Comparison of ENCODE assay signal across 19 cellular contexts in genomic region chr20:40939667-40940066, GRCh38.
DNase-seq lines count a peak whose midpoint lies in the region; ATAC-seq, FAIRE-seq and TF ChIP-seq lines count a peak whose summit lies in the region.
"Had no signal": no experiment of that assay in that cellular context is flagged by ENCODE, and none has a peak within 500 bp of the region (broad histone marks: within the 10 kb centered on the region; RNA-seq: fewer than 3 reads in every experiment).

No MANE protein-coding gene starts in this region.

- H3K9ac ChIP-seq in Karpas-422 (ENCODE audit: low read length), result no peak overlapping the region
- H3K9ac ChIP-seq in HepG2 (ENCODE audit: insufficient read depth, low read depth, low read length), result no peak overlapping the region
- H3K9ac ChIP-seq: BLaER1 had no signal

- H3K4me1 ChIP-seq in Karpas-422 (ENCODE audit: low read length), result peaks cover 75% of the 10 kb centered on the region
- H3K4me1 ChIP-seq in esophagus muscularis mucosa, result no peaks in the 10 kb centered on the region
- H3K4me1 ChIP-seq in HepG2 (ENCODE audit: insufficient read depth, low read length), result no peaks in the 10 kb centered on the region

- no peak for TF ChIP-seq RAD21 in HepG2 (CRISPR knock-in tag; IDR thresholded peaks at IDR 0.05)

- no peak for TF ChIP-seq POLR2A in esophagus muscularis mucosa (IDR thresholded peaks at IDR 0.05; ENCODE audit: low read depth)
- TF ChIP-seq POLR2A in HepG2 (IDR thresholded peaks at IDR 0.05; ENCODE audit: insufficient read depth in 1 of 2, low read depth in 2 of 2, low read length in 2 of 2), result no peak

- FAIRE-seq in HepG2 (lab: Jason Lieb, UNC), result no peak
- FAIRE-seq: D721Med, G401.6, GM12892 had no signal

- no peak overlapping the region for H2AFZ ChIP-seq in Karpas-422 (ENCODE audit: low read length)
- H2AFZ ChIP-seq in HepG2 (ENCODE audit: low read length), result no peak overlapping the region
- H2AFZ ChIP-seq: GM23338 had no signal

- H3K27ac Mint-ChIP-seq in osteocyte (ENCODE audit: unreplicated experiment), result no peak overlapping the region
- H3K27ac Mint-ChIP-seq: B cell; CD8-positive, alpha-beta T cell; GM23338; H9 had no signal

- H3K36me3 ChIP-seq in Karpas-422 (ENCODE audit: insufficient read depth, low read length) (no peaks in the 10 kb centered on the region), esophagus muscularis mucosa (no peaks in the 10 kb centered on the region), HepG2 (replicated peaks in 1 of 2; ENCODE audit: control insufficient read depth in 1 of 2, insufficient read depth in 2 of 2, low read length in 2 of 2) (no peaks in the 10 kb centered on the region)
- H3K36me3 ChIP-seq: BLaER1 had no signal

- ATAC-seq in sciatic nerve (no peak), HepG2 (no peak)
- ATAC-seq: CD8-positive, alpha-beta T cell; GM23338; HCT116 had no signal

- H3K4me2 ChIP-seq in Karpas-422 (ENCODE audit: low read depth, low read length, poor library complexity, severe bottlenecking) (no peak overlapping the region), HepG2 (ENCODE audit: low read depth, low read length) (no peak overlapping the region)
- H3K4me2 ChIP-seq: BLaER1, GM23338 had no signal

- H3K27me3 ChIP-seq in Karpas-422 (ENCODE audit: low read length), result no peaks in the 10 kb centered on the region
- H3K27me3 ChIP-seq in esophagus muscularis mucosa, result no peaks in the 10 kb centered on the region
- H3K27me3 ChIP-seq in HepG2 (ENCODE audit: control insufficient read depth in 1 of 2, insufficient read depth in 2 of 2, low read length in 2 of 2), result peaks cover 0 to 13% of the 10 kb centered on the region in 2 experiments; a peak in 2 of 5 replicates
- H3K27me3 ChIP-seq: BLaER1 had no signal

- TF ChIP-seq EP300 in esophagus muscularis mucosa (IDR thresholded peaks at IDR 0.05) (no peak), HepG2 (IDR thresholded peaks at IDR 0.05; ENCODE audit: low read depth in 2 of 2, low read length in 2 of 2) (no peak), HepG2 (CRISPR knock-in tag; IDR thresholded peaks at IDR 0.05; ENCODE audit: borderline replicate concordance) (no peak)

- H3K9me3 ChIP-seq in Karpas-422 (ENCODE audit: low read length) (no peaks in the 10 kb centered on the region), esophagus muscularis mucosa (no peaks in the 10 kb centered on the region), HepG2 (ENCODE audit: low read length) (no peaks in the 10 kb centered on the region)
- H3K9me3 ChIP-seq: BLaER1 had no signal

- H3K27me3 Mint-ChIP-seq in osteocyte (ENCODE audit: unreplicated experiment), result peaks cover 26% of the 10 kb centered on the region
- H3K27me3 Mint-ChIP-seq: B cell; CD4-positive, CD25-positive, alpha-beta regulatory T cell had no signal

- no peaks in the 10 kb centered on the region for H3K9me3 Mint-ChIP-seq in osteocyte (ENCODE audit: unreplicated experiment)
- H3K9me3 Mint-ChIP-seq: CD4-positive, CD25-positive, alpha-beta regulatory T cell; CD8-positive, alpha-beta T cell; GM23338; H9 had no signal

- no peaks in the 10 kb centered on the region for H4K20me1 ChIP-seq in Karpas-422 (ENCODE audit: insufficient read depth, low read depth, low read length)
- no peaks in the 10 kb centered on the region for H4K20me1 ChIP-seq in HepG2 (ENCODE audit: insufficient read depth, low read length)
- H4K20me1 ChIP-seq: BLaER1 had no signal

- in situ Hi-C loops in HepG2 (cut with HindIII; ENCODE audit: extremely low pct_ligation_motif_present, low pct_unique_long_range_greater_than_20kb), result loop anchor here (5.0 kb wide), 2 partner anchors 137 to 197 kb away; no protein-coding TSS in a partner anchor

- 93% methylated on average over 5 of the region's 5 CpGs for WGBS in esophagus muscularis mucosa
- WGBS in HepG2 (ENCODE audit: low lambda C conversion rate), result 44% methylated on average over 5 of the region's 5 CpGs

- H3K4me1 Mint-ChIP-seq in osteocyte (ENCODE audit: unreplicated experiment), result no peaks in the 10 kb centered on the region
- H3K4me1 Mint-ChIP-seq: CD4-positive, CD25-positive, alpha-beta regulatory T cell; GM23338 had no signal

- intact Hi-C loops in esophagus muscularis mucosa (cut with DNase I), result no loop called here
- intact Hi-C loops in sciatic nerve (cut with DNase I), result no loop called here
- intact Hi-C loops in HepG2 (cut with micrococcal nuclease; ENCODE audit: unreplicated experiment), result no loop called here

- H3K79me2 ChIP-seq in Karpas-422 (ENCODE audit: low read length) (no peaks in the 10 kb centered on the region), HepG2 (ENCODE audit: insufficient read depth, low read length) (no peaks in the 10 kb centered on the region)

- no peak overlapping the region for H3K4me3 Mint-ChIP-seq in osteocyte (ENCODE audit: unreplicated experiment)
- H3K4me3 Mint-ChIP-seq: B cell; CD4-positive, CD25-positive, alpha-beta regulatory T cell; CD8-positive, alpha-beta T cell; GM23338; H9 had no signal

- no peaks in the 10 kb centered on the region for H3K36me3 Mint-ChIP-seq in osteocyte (ENCODE audit: unreplicated experiment)
- H3K36me3 Mint-ChIP-seq: CD4-positive, CD25-positive, alpha-beta regulatory T cell; CD8-positive, alpha-beta T cell had no signal

- no TSS peak for BruUV-seq in HepG2 (replicated peaks; lab: Mats Ljungman, UMichigan)

- POLR2A ChIA-PET in HepG2 (lab: Yijun Ruan, JAX), result no interaction called here

- DNase-seq in Karpas-422 (no peak), esophagus muscularis mucosa (ENCODE audit: extremely low spot score) (peak; percentile 82), osteocyte (ENCODE audit: extremely low spot score, unreplicated experiment) (peak; percentile 53), sciatic nerve (ENCODE audit: low spot score) (no peak), HepG2 (ENCODE audit: low spot score) (no peak)
- no peak for DNase-seq in activated T-cell treated with anti-CD3 and anti-CD28 coated beads, Interleukin-2, amount 50 U/mL, for 48 hours
- DNase-seq: CD4-positive, CD25-positive, alpha-beta regulatory T cell; CD8-positive, alpha-beta T cell; DMS 273 treated with DMSO at 0.1 percent for 48 hours; DMS79; H9 had no signal

- H3K4me3 ChIP-seq in Karpas-422 (ENCODE audit: low read length) (no peak overlapping the region), esophagus muscularis mucosa (no peak overlapping the region), HepG2 (replicated peaks in 1 of 3; ENCODE audit: insufficient read depth in 1 of 3, low read depth in 2 of 3, low read length in 3 of 3) (no peak overlapping the region)
- H3K4me3 ChIP-seq: BLaER1, GM23338 had no signal

- TF ChIP-seq CTCF in esophagus muscularis mucosa (IDR thresholded peaks at IDR 0.05), result no peak
- no peak for TF ChIP-seq CTCF in osteocyte (IDR thresholded peaks at IDR 0.05)
- no peak for TF ChIP-seq CTCF in HepG2 (CRISPR knock-in tag; IDR thresholded peaks at IDR 0.05)

- H3K9me2 ChIP-seq in Karpas-422 (replicated peaks; ENCODE audit: insufficient read depth, low read length), result no peaks in the 10 kb centered on the region

- H3K27ac ChIP-seq in Karpas-422 (ENCODE audit: low read length), result peak overlapping the region; percentile 91
- no peak overlapping the region for H3K27ac ChIP-seq in esophagus muscularis mucosa (replicated peaks in 1 of 4)
- no peak overlapping the region for H3K27ac ChIP-seq in HepG2 (ENCODE audit: extremely low read length, insufficient read depth, low read length)
- H3K27ac ChIP-seq: BLaER1, C4-2B had no signal

- CTCF ChIA-PET in HepG2 (lab: Yijun Ruan, JAX; ENCODE audit: low intra/inter-chr PET ratio, low total read pairs), result no interaction called here

TF ChIP-seq in HepG2, 621 proteins besides CTCF, POLR2A, EP300 and RAD21 (continues in another document):
- TF ChIP-seq ZNF746 (CRISPR knock-in tag; IDR thresholded peaks at IDR 0.05) (no peak), THAP11 (CRISPR knock-in tag; IDR thresholded peaks at IDR 0.05) (no peak), ZNF710 (CRISPR knock-in tag; IDR thresholded peaks at IDR 0.05; ENCODE audit: borderline replicate concordance) (no peak), MLXIP (CRISPR knock-in tag; IDR thresholded peaks at IDR 0.05; ENCODE audit: borderline replicate concordance) (no peak), FOXC1 (CRISPR knock-in tag; IDR thresholded peaks at IDR 0.05; ENCODE audit: borderline replicate concordance) (no peak)

Comparison
In these comparisons a context has a peak if more than half of its experiments do, and no peak if none do; other contexts are left out.
1. DNase-seq: peak in esophagus muscularis mucosa (single experiment) and osteocyte (single experiment); none in Karpas-422 (single experiment), activated T-cell treated with anti-CD3 and anti-CD28 coated beads, Interleukin-2, amount 50 U/mL, for 48 hours (0 of 2), sciatic nerve (single experiment) and HepG2 (single experiment).